8 cellular contexts compared by ENCODE assay signal in the genomic region with DNA sequence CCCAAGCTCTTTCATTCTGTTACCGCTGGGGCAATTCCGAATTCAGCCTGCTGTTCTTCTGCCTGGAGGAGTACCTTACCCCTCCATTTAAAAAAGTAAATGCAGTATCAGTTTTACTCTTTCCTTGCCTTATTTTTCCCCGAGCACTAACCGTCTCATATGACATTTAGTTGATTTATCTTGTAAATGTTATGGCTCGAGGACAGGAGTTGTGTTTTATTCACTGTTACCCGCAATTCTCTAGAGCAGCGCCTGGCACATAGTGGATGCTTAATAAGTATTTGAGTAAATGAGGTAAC. TPM values are rescaled to one million over a fixed set of nuclear protein-coding genes. Genes with fewer than 3 reads are reported as not detected.
DNase-seq lines count a peak whose midpoint lies in the region; TF ChIP-seq lines count a peak whose summit lies in the region.

No MANE protein-coding gene starts in this region.

- peak overlapping the region; percentile 87 for H3K4me3 Mint-ChIP-seq in Caco-2 (ENCODE audit: unreplicated experiment)
- peak overlapping the region; percentile 94 for H3K4me3 Mint-ChIP-seq in HFFc6
- H3K4me3 Mint-ChIP-seq in activated CD4-positive, alpha-beta memory T cell treated with anti-CD3 and anti-CD28 coated beads, Interleukin-2, amount 10 ng/mL, durations not matched to agents 7 days and 5 days: peak overlapping the region; percentile 92

- TF ChIP-seq CTCF in Caco-2 (IDR thresholded peaks at IDR 0.05; ENCODE audit: insufficient read depth in 1 of 2, low read depth in 1 of 2, low read length in 1 of 2, severe bottlenecking in 1 of 2, unreplicated experiment in 1 of 2): peak; percentile 31 to 39
- peak; percentile 48 for TF ChIP-seq CTCF in HFFc6 (IDR thresholded peaks at IDR 0.05)
- TF ChIP-seq CTCF in liver (IDR thresholded peaks at IDR 0.05; ENCODE audit: low read depth, low read length, missing input control): peak; percentile 37

- H3K27ac Mint-ChIP-seq in Caco-2 (ENCODE audit: unreplicated experiment) (peak overlapping the region; percentile 97), HFFc6 (peak overlapping the region; percentile 94)
- H3K27ac Mint-ChIP-seq in activated CD4-positive, alpha-beta memory T cell treated with anti-CD3 and anti-CD28 coated beads, Interleukin-2, amount 10 ng/mL, durations not matched to agents 7 days and 5 days: peak overlapping the region; percentile 97

- no peaks in the 10 kb centered on the region for H3K36me3 ChIP-seq in Caco-2 (ENCODE audit: control insufficient read depth, insufficient read depth, low read length)
- no peaks in the 10 kb centered on the region for H3K36me3 ChIP-seq in liver (ENCODE audit: control insufficient read depth in 4 of 4, insufficient read depth in 3 of 4, low read depth in 1 of 4, low read length in 3 of 4)

- H3K4me1 Mint-ChIP-seq in Caco-2 (ENCODE audit: low read depth, unreplicated experiment) (peaks cover 17% of the 10 kb centered on the region), HFFc6 (ENCODE audit: low read depth) (peaks cover 31% of the 10 kb centered on the region)
- peaks cover 47% of the 10 kb centered on the region for H3K4me1 Mint-ChIP-seq in activated CD4-positive, alpha-beta memory T cell treated with anti-CD3 and anti-CD28 coated beads, Interleukin-2, amount 10 ng/mL, durations not matched to agents 7 days and 5 days

- no peak for TF ChIP-seq RAD21 in liver (IDR thresholded peaks at IDR 0.05)

- WGBS in liver: 2% methylated on average over 7 of the region's 7 CpGs

- intact Hi-C loops in Caco-2 (cut with micrococcal nuclease; ENCODE audit: unreplicated experiment): loop anchor here (1.0 kb wide), 1 partner anchor 36 kb away; no protein-coding TSS in a partner anchor

- H3K36me3 Mint-ChIP-seq in Caco-2 (ENCODE audit: insufficient read depth, unreplicated experiment): peaks cover 6% of the 10 kb centered on the region
- peaks cover 4% of the 10 kb centered on the region; the same call in 1 of the 2 replicates for H3K36me3 Mint-ChIP-seq in HFFc6 (ENCODE audit: low read depth)
- peaks cover 22% of the 10 kb centered on the region for H3K36me3 Mint-ChIP-seq in activated CD4-positive, alpha-beta memory T cell treated with anti-CD3 and anti-CD28 coated beads, Interleukin-2, amount 10 ng/mL, durations not matched to agents 7 days and 5 days (ENCODE audit: low read depth)

- H3K4me1 ChIP-seq in Caco-2: peaks cover 8% of the 10 kb centered on the region
- H3K4me1 ChIP-seq in liver (ENCODE audit: control insufficient read depth in 4 of 4, insufficient read depth in 4 of 4, low read length in 3 of 4): peaks cover 2 to 50% (median 29%) of the 10 kb centered on the region in 4 donors

- no peaks in the 10 kb centered on the region for H3K27me3 Mint-ChIP-seq in Caco-2 (ENCODE audit: insufficient read depth, unreplicated experiment)
- no peaks in the 10 kb centered on the region; the same call in 1 of the 2 replicates for H3K27me3 Mint-ChIP-seq in HFFc6 (ENCODE audit: insufficient read depth)
- H3K27me3 Mint-ChIP-seq in activated CD4-positive, alpha-beta memory T cell treated with anti-CD3 and anti-CD28 coated beads, Interleukin-2, amount 10 ng/mL, durations not matched to agents 7 days and 5 days: peaks cover 3% of the 10 kb centered on the region

- H3K9me3 ChIP-seq in Caco-2 (no peaks in the 10 kb centered on the region), liver (ENCODE audit: control insufficient read depth in 4 of 4, low read length in 3 of 4) (no peaks in the 10 kb centered on the region)

- H3K4me3 ChIP-seq in Caco-2 (ENCODE audit: low read depth, low read length) (peak overlapping the region; percentile 31), liver (ENCODE audit: low read depth in 1 of 3, low read length in 3 of 3) (peak overlapping the region; percentile 35 to 44 (median 38))

- no TSS peak for BruUV-seq in Caco-2 (replicated peaks; lab: Mats Ljungman, UMichigan)

- peak overlapping the region; percentile 9 to 98 for H3K27ac ChIP-seq in liver (ENCODE audit: low read depth in 1 of 2, low read length in 2 of 2)

- CTCF ChIA-PET in Caco-2 (lab: Charles Lee): interaction anchor here (0.6 to 2.7 kb wide), 4 partner anchors 32 to 184 kb away, joined by 3 to 7 read pairs (median 3); no protein-coding TSS in a partner anchor
- CTCF ChIA-PET in activated CD4-positive, alpha-beta memory T cell treated with anti-CD3 and anti-CD28 coated beads, Interleukin-2, amount 10 ng/mL, durations not matched to agents 7 days and 5 days (lab: Charles Lee): interaction anchor here (0.7 to 3.5 kb wide), 12 partner anchors 8 to 658 kb away, joined by 3 to 22 read pairs (median 6); a partner anchor contains a TSS

- POLR2A ChIA-PET in Caco-2 (lab: Charles Lee): interaction anchor here (0.6 to 1.8 kb wide), 4 partner anchors 10 to 1739 kb away, joined by 5 to 17 read pairs (median 6); a partner anchor contains a TSS
- POLR2A ChIA-PET in activated CD4-positive, alpha-beta memory T cell treated with anti-CD3 and anti-CD28 coated beads, Interleukin-2, amount 10 ng/mL, durations not matched to agents 7 days and 5 days (lab: Charles Lee): interaction anchor here (0.6 to 2.5 kb wide), 16 partner anchors 8 to 1060 kb away, joined by 3 to 30 read pairs (median 4); a partner anchor contains a TSS

- H3K27me3 ChIP-seq in Caco-2 (replicated peaks; ENCODE audit: control insufficient read depth, insufficient read depth, low read length) (no peaks in the 10 kb centered on the region), liver (ENCODE audit: control insufficient read depth in 4 of 4, insufficient read depth in 4 of 4, low read length in 3 of 4) (no peaks in the 10 kb centered on the region)

- peak overlapping the region in 1 of 2 donors; percentile 21 for H3K9ac ChIP-seq in liver (ENCODE audit: low read depth in 1 of 2, low read length in 2 of 2)

- H3K9me3 Mint-ChIP-seq in Caco-2 (ENCODE audit: unreplicated experiment): no peaks in the 10 kb centered on the region
- peaks cover 4% of the 10 kb centered on the region; the same call in 1 of the 2 replicates for H3K9me3 Mint-ChIP-seq in HFFc6
- peaks cover 4% of the 10 kb centered on the region for H3K9me3 Mint-ChIP-seq in activated CD4-positive, alpha-beta memory T cell treated with anti-CD3 and anti-CD28 coated beads, Interleukin-2, amount 10 ng/mL, durations not matched to agents 7 days and 5 days

- DNase-seq in Caco-2 (no peak), HFFc6 (no peak), NCI-H2171 (lab: John Stamatoyannopoulos, UW) (no peak), foreskin melanocyte (no peak), NCI-H1105 (lab: John Stamatoyannopoulos, UW) (no peak), kidney tubule cell (ENCODE audit: low spot score) (no peak)
- DNase-seq in activated CD4-positive, alpha-beta memory T cell treated with anti-CD3 and anti-CD28 coated beads, Interleukin-2, amount 10 ng/mL, durations not matched to agents 7 days and 5 days: no peak

TF ChIP-seq in liver, 16 proteins besides CTCF, POLR2A, EP300 and RAD21:
- TF ChIP-seq, protein P1, sequence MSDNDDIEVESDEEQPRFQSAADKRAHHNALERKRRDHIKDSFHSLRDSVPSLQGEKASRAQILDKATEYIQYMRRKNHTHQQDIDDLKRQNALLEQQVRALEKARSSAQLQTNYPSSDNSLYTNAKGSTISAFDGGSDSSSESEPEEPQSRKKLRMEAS (IDR thresholded peaks at IDR 0.05): no peak
- TF ChIP-seq SP1 (IDR thresholded peaks at IDR 0.05): peak; percentile 68
- peak in 1 of 2 donors; percentile 2 for TF ChIP-seq HNF4A (conservative IDR thresholded peaks at IDR 0.05)
- TF ChIP-seq JUND (IDR thresholded peaks at IDR 0.05): peak in 1 of 2 donors; percentile 5
- TF ChIP-seq, protein P2, sequence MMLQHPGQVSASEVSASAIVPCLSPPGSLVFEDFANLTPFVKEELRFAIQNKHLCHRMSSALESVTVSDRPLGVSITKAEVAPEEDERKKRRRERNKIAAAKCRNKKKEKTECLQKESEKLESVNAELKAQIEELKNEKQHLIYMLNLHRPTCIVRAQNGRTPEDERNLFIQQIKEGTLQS (IDR thresholded peaks at IDR 0.05): no peak
- peak; percentile 14 for TF ChIP-seq HNF4G (IDR thresholded peaks at IDR 0.05)
- TF ChIP-seq, protein P3, sequence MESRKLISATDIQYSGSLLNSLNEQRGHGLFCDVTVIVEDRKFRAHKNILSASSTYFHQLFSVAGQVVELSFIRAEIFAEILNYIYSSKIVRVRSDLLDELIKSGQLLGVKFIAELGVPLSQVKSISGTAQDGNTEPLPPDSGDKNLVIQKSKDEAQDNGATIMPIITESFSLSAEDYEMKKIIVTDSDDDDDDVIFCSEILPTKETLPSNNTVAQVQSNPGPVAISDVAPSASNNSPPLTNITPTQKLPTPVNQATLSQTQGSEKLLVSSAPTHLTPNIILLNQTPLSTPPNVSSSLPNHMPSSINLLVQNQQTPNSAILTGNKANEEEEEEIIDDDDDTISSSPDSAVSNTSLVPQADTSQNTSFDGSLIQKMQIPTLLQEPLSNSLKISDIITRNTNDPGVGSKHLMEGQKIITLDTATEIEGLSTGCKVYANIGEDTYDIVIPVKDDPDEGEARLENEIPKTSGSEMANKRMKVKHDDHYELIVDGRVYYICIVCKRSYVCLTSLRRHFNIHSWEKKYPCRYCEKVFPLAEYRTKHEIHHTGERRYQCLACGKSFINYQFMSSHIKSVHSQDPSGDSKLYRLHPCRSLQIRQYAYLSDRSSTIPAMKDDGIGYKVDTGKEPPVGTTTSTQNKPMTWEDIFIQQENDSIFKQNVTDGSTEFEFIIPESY (IDR thresholded peaks at IDR 0.05): peak; percentile 38
- TF ChIP-seq YY1 (IDR thresholded peaks at IDR 0.05): no peak
TF ChIP-seq in liver: peak in this region for 5.

RNA-seq across cellular contexts. Expression of a gene that starts 0.4 kb away (rescaled TPM):
- 13.7 and 13.9 TPM in 2 replicates for total RNA-seq in Caco-2 (2022)
- total RNA-seq in HFFc6 (2021; fragmentation: NEBNext Ultra II Directional; extraction: Animal tissue kit (Norgen Biotek cat#: 25700)): 1 to 10 TPM; 6.5 to 8.1 (median 7.0) TPM
- total RNA-seq in activated CD4-positive, alpha-beta memory T cell treated with anti-CD3 and anti-CD28 coated beads, Interleukin-2, amount 10 ng/mL, durations not matched to agents 7 days and 5 days: 10 to 100 TPM; 17.0 to 17.9 TPM
- 10 to 100 TPM; 12.9 to 17.1 TPM for total RNA-seq in liver
- 10 to 100 TPM in 1 of 2 donors, 1 to 10 TPM in 1; 9.1 to 21.3 TPM for polyA plus RNA-seq in liver

RNA-seq across cellular contexts. Expression of a gene that starts 37.2 kb away (rescaled TPM):
- 27.2 and 29.8 TPM in 2 replicates for total RNA-seq in Caco-2 (2022)
- total RNA-seq in HFFc6 (2021; fragmentation: NEBNext Ultra II Directional; extraction: Animal tissue kit (Norgen Biotek cat#: 25700)): 10 to 100 TPM; 27.6 to 36.3 (median 29.4) TPM
- total RNA-seq in activated CD4-positive, alpha-beta memory T cell treated with anti-CD3 and anti-CD28 coated beads, Interleukin-2, amount 10 ng/mL, durations not matched to agents 7 days and 5 days: 10 to 100 TPM; 34.4 to 36.5 TPM
- total RNA-seq in liver: 10 to 100 TPM in 1 of 2 donors, 1 to 10 TPM in 1; 6.8 to 14.1 TPM
- polyA plus RNA-seq in liver: 1 to 10 TPM; 4.2 to 6.6 TPM
